Comparison of ENCODE assay signal across 37 cellular contexts in the genomic region with DNA sequence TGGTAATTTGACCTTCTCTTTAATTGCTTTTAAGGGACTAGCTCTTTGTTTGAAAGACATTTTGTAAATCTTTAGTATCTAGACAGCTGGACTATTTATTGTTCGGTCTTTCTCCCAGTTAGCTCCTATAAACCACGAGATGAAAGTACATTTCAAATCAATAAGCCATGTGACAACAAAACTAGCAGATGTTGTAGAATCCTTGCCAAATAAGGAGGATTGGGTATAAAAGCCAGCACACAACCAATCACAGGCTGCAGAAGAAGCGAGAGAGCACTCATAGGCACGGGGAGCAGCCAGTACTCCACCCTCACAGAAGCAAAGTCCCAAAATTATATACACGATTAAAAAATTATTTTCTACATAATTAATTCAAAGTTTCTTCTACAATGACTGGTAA. TPM values are rescaled to one million over a fixed set of nuclear protein-coding genes. Genes with fewer than 3 reads are reported as not detected.
DNase-seq lines count a peak whose midpoint lies in the region; ATAC-seq and TF ChIP-seq lines count a peak whose summit lies in the region.
"Had no signal": no experiment of that assay in that cellular context is flagged by ENCODE, and none has a peak within 500 bp of the region (broad histone marks: within the 10 kb centered on the region; RNA-seq: fewer than 3 reads in every experiment).

No MANE protein-coding gene starts in this region.

- H3K36me3 ChIP-seq in uterus = no peaks in the 10 kb centered on the region
- H3K36me3 ChIP-seq in thyroid gland = no peaks in the 10 kb centered on the region
- H3K36me3 ChIP-seq: breast epithelium, neutrophil, right lobe of liver, stomach had no signal

- H3K4me3 ChIP-seq in uterus (no peak overlapping the region), thyroid gland (replicated peaks in 1 of 3) (no peak overlapping the region)
- H3K4me3 ChIP-seq: K562, right lobe of liver, stomach, tibial nerve had no signal

- H3K4me1 ChIP-seq in uterus = no peaks in the 10 kb centered on the region
- no peaks in the 10 kb centered on the region for H3K4me1 ChIP-seq in thyroid gland
- H3K4me1 ChIP-seq: breast epithelium, right lobe of liver, tibial nerve had no signal

- peak overlapping the region in 3 of 5 experiments; percentile 72 to 88 (median 72) for H3K27ac Mint-ChIP-seq in brain
- H3K27ac Mint-ChIP-seq in activated CD8-positive, alpha-beta memory T cell treated with anti-CD3 and anti-CD28 coated beads, Interleukin-2, amount 10 ng/mL, durations not matched to agents 7 days and 5 days = no peak overlapping the region
- H3K27ac Mint-ChIP-seq: activated CD4-positive, alpha-beta memory T cell treated with anti-CD3 and anti-CD28 coated beads for 36 hours; activated naive CD4-positive, alpha-beta T cell treated with anti-CD3 and anti-CD28 coated beads, Interleukin-2, amount 10 ng/mL, durations not matched to agents 7 days and 5 days; CD4-positive, CD25-positive, alpha-beta regulatory T cell; HFFc6; naive B cell; progenitor cell of endocrine pancreas had no signal

- H3K36me3 Mint-ChIP-seq in brain = no peaks in the 10 kb centered on the region
- H3K36me3 Mint-ChIP-seq in activated CD8-positive, alpha-beta memory T cell treated with anti-CD3 and anti-CD28 coated beads, Interleukin-2, amount 10 ng/mL, durations not matched to agents 7 days and 5 days = peaks cover 3% of the 10 kb centered on the region
- H3K36me3 Mint-ChIP-seq: activated naive CD4-positive, alpha-beta T cell treated with anti-CD3 and anti-CD28 coated beads, Interleukin-2, amount 10 ng/mL, durations not matched to agents 7 days and 5 days; CD4-positive, CD25-positive, alpha-beta regulatory T cell; naive B cell had no signal

- no peaks in the 10 kb centered on the region for H3K9me3 ChIP-seq in uterus
- H3K9me3 ChIP-seq in thyroid gland = no peaks in the 10 kb centered on the region
- H3K9me3 ChIP-seq: breast epithelium, neutrophil, right lobe of liver, stomach, tibial nerve had no signal

- ATAC-seq in activated CD8-positive, alpha-beta memory T cell treated with anti-CD3 and anti-CD28 coated beads, Interleukin-2, amount 10 ng/mL, durations not matched to agents 7 days and 5 days = no peak
- ATAC-seq in HG02571 (IDR thresholded peaks at IDR 0.05; ENCODE audit: unreplicated experiment) = no peak
- ATAC-seq: K562 had no signal

- TF ChIP-seq POLR2A in uterus (IDR thresholded peaks at IDR 0.05) (no peak), thyroid gland (IDR thresholded peaks at IDR 0.05) (no peak)

- H3K27ac ChIP-seq in uterus (peak overlapping the region; percentile 70 to 84), thyroid gland (no peak overlapping the region)
- H3K27ac ChIP-seq: 22Rv1, breast epithelium, neutrophil, right lobe of liver had no signal

- H3K27me3 ChIP-seq in uterus (no peaks in the 10 kb centered on the region), thyroid gland (no peaks in the 10 kb centered on the region)
- H3K27me3 ChIP-seq: breast epithelium, neutrophil, right lobe of liver, stomach, tibial nerve had no signal

- peak overlapping the region in 1 of 5 experiments; percentile 35 for H3K4me3 Mint-ChIP-seq in brain
- no peak overlapping the region for H3K4me3 Mint-ChIP-seq in activated CD8-positive, alpha-beta memory T cell treated with anti-CD3 and anti-CD28 coated beads, Interleukin-2, amount 10 ng/mL, durations not matched to agents 7 days and 5 days
- H3K4me3 Mint-ChIP-seq: activated CD4-positive, alpha-beta memory T cell treated with anti-CD3 and anti-CD28 coated beads for 36 hours; activated naive CD4-positive, alpha-beta T cell treated with anti-CD3 and anti-CD28 coated beads, Interleukin-2, amount 10 ng/mL, durations not matched to agents 7 days and 5 days; CD4-positive, CD25-positive, alpha-beta regulatory T cell; HFFc6; naive B cell had no signal

- H3K9me3 Mint-ChIP-seq in brain = peaks cover 0 to 2% (median 0%) of the 10 kb centered on the region in 5 experiments
- no peaks in the 10 kb centered on the region for H3K9me3 Mint-ChIP-seq in activated CD8-positive, alpha-beta memory T cell treated with anti-CD3 and anti-CD28 coated beads, Interleukin-2, amount 10 ng/mL, durations not matched to agents 7 days and 5 days (ENCODE audit: low read depth)
- H3K9me3 Mint-ChIP-seq: activated CD4-positive, alpha-beta memory T cell treated with anti-CD3 and anti-CD28 coated beads for 36 hours; activated naive CD4-positive, alpha-beta T cell treated with anti-CD3 and anti-CD28 coated beads, Interleukin-2, amount 10 ng/mL, durations not matched to agents 7 days and 5 days; HFFc6; naive B cell had no signal

- 87 to 91% methylated on average over 5 of the region's 5 CpGs for WGBS in thyroid gland, 2 donors

- no peaks in the 10 kb centered on the region for H3K27me3 Mint-ChIP-seq in brain
- H3K27me3 Mint-ChIP-seq in activated CD8-positive, alpha-beta memory T cell treated with anti-CD3 and anti-CD28 coated beads, Interleukin-2, amount 10 ng/mL, durations not matched to agents 7 days and 5 days = no peaks in the 10 kb centered on the region
- H3K27me3 Mint-ChIP-seq: activated CD4-positive, alpha-beta memory T cell treated with anti-CD3 and anti-CD28 coated beads for 36 hours; activated naive CD4-positive, alpha-beta T cell treated with anti-CD3 and anti-CD28 coated beads, Interleukin-2, amount 10 ng/mL, durations not matched to agents 7 days and 5 days; CD4-positive, CD25-positive, alpha-beta regulatory T cell; naive B cell; progenitor cell of endocrine pancreas had no signal

- H3K4me1 Mint-ChIP-seq in brain = peaks cover 11% of the 10 kb centered on the region
- peaks cover 1% of the 10 kb centered on the region for H3K4me1 Mint-ChIP-seq in activated CD8-positive, alpha-beta memory T cell treated with anti-CD3 and anti-CD28 coated beads, Interleukin-2, amount 10 ng/mL, durations not matched to agents 7 days and 5 days
- H3K4me1 Mint-ChIP-seq: activated naive CD4-positive, alpha-beta T cell treated with anti-CD3 and anti-CD28 coated beads, Interleukin-2, amount 10 ng/mL, durations not matched to agents 7 days and 5 days had no signal

- no peak for TF ChIP-seq CTCF in brain (conservative IDR thresholded peaks at IDR 0.05)
- no peak for TF ChIP-seq CTCF in uterus (IDR thresholded peaks at IDR 0.05)
- no peak for TF ChIP-seq CTCF in thyroid gland (IDR thresholded peaks at IDR 0.05)

- CTCF ChIA-PET in activated CD8-positive, alpha-beta memory T cell treated with anti-CD3 and anti-CD28 coated beads, Interleukin-2, amount 10 ng/mL, durations not matched to agents 7 days and 5 days (lab: Charles Lee) = no interaction called here

- DNase-seq in NCI-H2107 treated with DMSO at 0.1 percent for 48 hours (lab: John Stamatoyannopoulos, UW; ENCODE audit: unreplicated experiment) = peak; percentile 57
- DNase-seq in NCI-H2107 (lab: John Stamatoyannopoulos, UW) = no peak
- peak; percentile 5 for DNase-seq in left kidney (ENCODE audit: low read depth, low spot score)
- DNase-seq in uterus = no peak
- no peak for DNase-seq in activated CD8-positive, alpha-beta memory T cell treated with anti-CD3 and anti-CD28 coated beads, Interleukin-2, amount 10 ng/mL, durations not matched to agents 7 days and 5 days
- no peak for DNase-seq in thyroid gland
- DNase-seq: activated CD4-positive, alpha-beta memory T cell treated with anti-CD3 and anti-CD28 coated beads for 36 hours; activated CD4-positive, alpha-beta T cell treated with anti-CD3 and anti-CD28 coated beads for 1 hour; activated CD8-positive, alpha-beta memory T cell treated with anti-CD3 and anti-CD28 coated beads, Interleukin-2, amount 50 U/mL, for 4 hours; activated naive CD4-positive, alpha-beta T cell treated with anti-CD3 and anti-CD28 coated beads, Interleukin-2, amount 10 ng/mL, durations not matched to agents 7 days and 5 days; amniotic stem cell; Calu3; CD4-positive, CD25-positive, alpha-beta regulatory T cell; DND-41; GF-D8; GOT3; HFFc6; naive B cell; NCI-H1092 treated with DMSO at 0.1 percent for 48 hours; NCI-H1694 treated with DMSO at 0.1 percent for 48 hours; NCI-H2227 treated with DMSO at 0.1 percent for 48 hours; NCI-H748 treated with DMSO at 0.1 percent for 48 hours; right lobe of liver; stimulated activated CD4-positive, alpha-beta T cell treated with anti-CD3 and anti-CD28 coated beads, Interleukin-12 subunit alpha, Interleukin-12 subunit beta, amount 100 ng/mL, for 4 hours; stimulated activated CD4-positive, alpha-beta T cell treated with anti-CD3 and anti-CD28 coated beads, Interleukin-4, amount 100 ng/mL, for 1 hour; stomach; SW 1271 had no signal

- intact Hi-C loops in uterus (cut with DNase I; ENCODE audit: low total_unique reads) (no loop called here), thyroid gland (cut with DNase I) (no loop called here)

RNA-seq across cellular contexts. Expression of a gene that starts 8.1 kb away (rescaled TPM):
- polyA plus RNA-seq in brain (ENCODE audit: insufficient read depth, low read depth, low replicate concordance) = 0.34 TPM
- total RNA-seq in uterus (10 to 100 TPM in 2 of 4 donors, 1 to 10 TPM in 2; 8.5 to 24.4 (median 11.1) TPM), thyroid gland (10 to 100 TPM in 3 of 4 donors, 1 to 10 TPM in 1; 6.0 to 52.4 (median 16.6) TPM)
- not detected for total RNA-seq in activated CD8-positive, alpha-beta memory T cell treated with anti-CD3 and anti-CD28 coated beads, Interleukin-2, amount 10 ng/mL, durations not matched to agents 7 days and 5 days
- total RNA-seq: activated CD4-positive, alpha-beta memory T cell treated with anti-CD3 and anti-CD28 coated beads for 36 hours; CD4-positive, CD25-positive, alpha-beta regulatory T cell; endothelial cell of umbilical vein; HFFc6; K562; M059J; progenitor cell of endocrine pancreas had no signal
- polyA plus RNA-seq: endothelial cell of umbilical vein had no signal

RNA-seq across cellular contexts. Expression of a gene that starts 28.0 kb away (rescaled TPM):
- polyA plus RNA-seq in brain (ENCODE audit: insufficient read depth, low read depth, low replicate concordance) = 2.1 TPM
- total RNA-seq in uterus = 100 to 1,000 TPM in 1 of 4 donors, 10 to 100 TPM in 3; 26.0 to 302 (median 43.0) TPM
- total RNA-seq in activated CD8-positive, alpha-beta memory T cell treated with anti-CD3 and anti-CD28 coated beads, Interleukin-2, amount 10 ng/mL, durations not matched to agents 7 days and 5 days = not detected
- 10 to 100 TPM in 3 of 4 donors, 1 to 10 TPM in 1; 4.5 to 20.8 (median 16.1) TPM for total RNA-seq in thyroid gland
- total RNA-seq: activated CD4-positive, alpha-beta memory T cell treated with anti-CD3 and anti-CD28 coated beads for 36 hours; Calu3; endothelial cell of umbilical vein; M059J; progenitor cell of endocrine pancreas had no signal
- polyA plus RNA-seq: endothelial cell of umbilical vein had no signal

RNA-seq across cellular contexts. Expression of a gene that starts 50.0 kb away (rescaled TPM):
- polyA plus RNA-seq in brain (ENCODE audit: insufficient read depth, low read depth, low replicate concordance) = 0.14 TPM
- total RNA-seq in uterus (100 to 1,000 TPM in 1 of 4 donors, 10 to 100 TPM in 3; 29.5 to 160 (median 73.0) TPM), thyroid gland (10 to 100 TPM in 1 of 4 donors, 1 to 10 TPM in 3; 2.4 to 15.3 (median 7.4) TPM)
- total RNA-seq in activated CD8-positive, alpha-beta memory T cell treated with anti-CD3 and anti-CD28 coated beads, Interleukin-2, amount 10 ng/mL, durations not matched to agents 7 days and 5 days = not detected
- total RNA-seq: activated CD4-positive, alpha-beta memory T cell treated with anti-CD3 and anti-CD28 coated beads for 36 hours; Calu3; CD4-positive, CD25-positive, alpha-beta regulatory T cell; endothelial cell of umbilical vein; K562; progenitor cell of endocrine pancreas had no signal
- polyA plus RNA-seq: CD4-positive, CD25-positive, alpha-beta regulatory T cell; endothelial cell of umbilical vein had no signal

Comparison
In these comparisons a context has a peak if more than half of its experiments do, and no peak if none do; other contexts are left out.
1. DNase-seq: peak in NCI-H2107 treated with DMSO at 0.1 percent for 48 hours (single experiment) and left kidney (single experiment); none in NCI-H2107 (single experiment), uterus (0 of 2), activated CD8-positive, alpha-beta memory T cell treated with anti-CD3 and anti-CD28 coated beads, Interleukin-2, amount 10 ng/mL, durations not matched to agents 7 days and 5 days (single experiment) and thyroid gland (0 of 2).
2. H3K27ac ChIP-seq: peak in uterus (2 of 2); none in thyroid gland (0 of 3).
3. RNA of a gene that starts 8.1 kb away (total RNA-seq): 6.0 to 52.4 TPM in thyroid gland and 8.5 to 24.4 TPM in uterus; not detected in activated CD8-positive, alpha-beta memory T cell treated with anti-CD3 and anti-CD28 coated beads, Interleukin-2, amount 10 ng/mL, durations not matched to agents 7 days and 5 days; every median in the first group is over 4 times any median in the second.
4. RNA of a gene that starts 28.0 kb away (total RNA-seq): 26.0 to 302 TPM in uterus and 4.5 to 20.8 TPM in thyroid gland; not detected in activated CD8-positive, alpha-beta memory T cell treated with anti-CD3 and anti-CD28 coated beads, Interleukin-2, amount 10 ng/mL, durations not matched to agents 7 days and 5 days; every median in the first group is over 4 times any median in the second.